Comparison of ENCODE assay signal across 12 cellular contexts in genomic region chr14:93032301-93032929, GRCh38.
DNase-seq lines count a peak whose midpoint lies in the region; ATAC-seq and TF ChIP-seq lines count a peak whose summit lies in the region.
"Had no signal": no experiment of that assay in that cellular context is flagged by ENCODE, and none has a peak within 500 bp of the region (broad histone marks: within the 10 kb centered on the region; RNA-seq: fewer than 3 reads in every experiment).

No MANE protein-coding gene starts in this region.

- peaks cover 16% of the 10 kb centered on the region for H3K4me1 ChIP-seq in BE2C

- H3K9me3 Mint-ChIP-seq in activated CD8-positive, alpha-beta memory T cell treated with anti-CD3 and anti-CD28 coated beads, Interleukin-2, amount 10 ng/mL, durations not matched to agents 7 days and 5 days (ENCODE audit: low read depth) = no peaks in the 10 kb centered on the region

- no peak overlapping the region for H3K27ac Mint-ChIP-seq in activated CD8-positive, alpha-beta memory T cell treated with anti-CD3 and anti-CD28 coated beads, Interleukin-2, amount 10 ng/mL, durations not matched to agents 7 days and 5 days

- DNase-seq in GM04504 (ENCODE audit: low read depth) = peak; percentile 9
- DNase-seq in NOMO-1 treated with dmso at 0.1 percent for 144 hours (lab: John Stamatoyannopoulos, UW; ENCODE audit: unreplicated experiment) = peak; percentile 34
- peak; percentile 19 for DNase-seq in fibroblast of villous mesenchyme (ENCODE audit: low read depth)
- peak; percentile 48 for DNase-seq in renal cortical epithelial cell (ENCODE audit: low read depth)
- no peak for DNase-seq in activated CD8-positive, alpha-beta memory T cell treated with anti-CD3 and anti-CD28 coated beads, Interleukin-2, amount 10 ng/mL, durations not matched to agents 7 days and 5 days
- no peak for DNase-seq in BE2C
- no peak for DNase-seq in effector CD8-positive, alpha-beta T cell (lab: John Stamatoyannopoulos, UW)
- DNase-seq: brain microvascular endothelial cell, heart left ventricle, NCI-H1048, SHP77 treated with DMSO at 0.1 percent for 48 hours had no signal

- H3K9me3 ChIP-seq in BE2C = no peaks in the 10 kb centered on the region
- H3K9me3 ChIP-seq: heart left ventricle had no signal

- H3K36me3 Mint-ChIP-seq in activated CD8-positive, alpha-beta memory T cell treated with anti-CD3 and anti-CD28 coated beads, Interleukin-2, amount 10 ng/mL, durations not matched to agents 7 days and 5 days = no peaks in the 10 kb centered on the region

- H3K27me3 Mint-ChIP-seq in activated CD8-positive, alpha-beta memory T cell treated with anti-CD3 and anti-CD28 coated beads, Interleukin-2, amount 10 ng/mL, durations not matched to agents 7 days and 5 days = no peaks in the 10 kb centered on the region

- no peaks in the 10 kb centered on the region for H3K36me3 ChIP-seq in BE2C
- H3K36me3 ChIP-seq: brain microvascular endothelial cell, heart left ventricle had no signal

- ATAC-seq in activated CD8-positive, alpha-beta memory T cell treated with anti-CD3 and anti-CD28 coated beads, Interleukin-2, amount 10 ng/mL, durations not matched to agents 7 days and 5 days = no peak
- ATAC-seq in HG03175 (IDR thresholded peaks at IDR 0.05; ENCODE audit: unreplicated experiment) = no peak

- CTCF ChIA-PET in activated CD8-positive, alpha-beta memory T cell treated with anti-CD3 and anti-CD28 coated beads, Interleukin-2, amount 10 ng/mL, durations not matched to agents 7 days and 5 days (lab: Charles Lee) = interaction anchor here (0.6 to 3.1 kb wide), 5 partner anchors 10 to 83 kb away, joined by 3 to 44 read pairs (median 3); partner anchors contain the start of gene ITPK1

- H3K4me1 Mint-ChIP-seq in activated CD8-positive, alpha-beta memory T cell treated with anti-CD3 and anti-CD28 coated beads, Interleukin-2, amount 10 ng/mL, durations not matched to agents 7 days and 5 days = peaks cover 39% of the 10 kb centered on the region

- no peak for TF ChIP-seq CTCF in fibroblast of villous mesenchyme (IDR thresholded peaks at IDR 0.05; ENCODE audit: insufficient read depth, low read depth, low read length)
- no peak for TF ChIP-seq CTCF in BE2C (IDR thresholded peaks at IDR 0.05; ENCODE audit: low read depth, low read length)

- no peak overlapping the region for H3K4me3 Mint-ChIP-seq in activated CD8-positive, alpha-beta memory T cell treated with anti-CD3 and anti-CD28 coated beads, Interleukin-2, amount 10 ng/mL, durations not matched to agents 7 days and 5 days

- no peaks in the 10 kb centered on the region for H3K27me3 ChIP-seq in BE2C
- H3K27me3 ChIP-seq: brain microvascular endothelial cell, heart left ventricle had no signal

- H3K4me3 ChIP-seq in fibroblast of villous mesenchyme (ENCODE audit: low read depth, low read length) = no peak overlapping the region
- no peak overlapping the region for H3K4me3 ChIP-seq in BE2C (ENCODE audit: low read depth, low read length)
- H3K4me3 ChIP-seq: heart left ventricle had no signal

Comparison
In these comparisons a context has a peak if more than half of its experiments do, and no peak if none do; other contexts are left out.
1. DNase-seq: peak in GM04504 (single experiment), NOMO-1 treated with dmso at 0.1 percent for 144 hours (single experiment), fibroblast of villous mesenchyme (single experiment) and renal cortical epithelial cell (single experiment); none in activated CD8-positive, alpha-beta memory T cell treated with anti-CD3 and anti-CD28 coated beads, Interleukin-2, amount 10 ng/mL, durations not matched to agents 7 days and 5 days (single experiment), BE2C (single experiment) and effector CD8-positive, alpha-beta T cell (single experiment).